13 cellular contexts compared by ENCODE assay signal in genomic region chr7:120441850-120442249, GRCh38.
DNase-seq lines count a peak whose midpoint lies in the region; ATAC-seq and TF ChIP-seq lines count a peak whose summit lies in the region.
"Had no signal": no experiment of that assay in that cellular context is flagged by ENCODE, and none has a peak within 500 bp of the region (broad histone marks: within the 10 kb centered on the region; RNA-seq: fewer than 3 reads in every experiment).

No MANE protein-coding gene starts in this region.

- H3K27ac ChIP-seq in left lung = no peak overlapping the region
- H3K27ac ChIP-seq: body of pancreas, sigmoid colon had no signal

- H3K36me3 ChIP-seq in left lung = no peaks in the 10 kb centered on the region
- H3K36me3 ChIP-seq: sigmoid colon had no signal

- intact Hi-C loops in left lung (cut with DNase I) = no loop called here

- H3K27me3 ChIP-seq in left lung = no peaks in the 10 kb centered on the region
- H3K27me3 ChIP-seq: body of pancreas, sigmoid colon had no signal

- H3K9me3 ChIP-seq in left lung = no peaks in the 10 kb centered on the region
- H3K9me3 ChIP-seq: body of pancreas, sigmoid colon had no signal

- H3K4me3 ChIP-seq in left lung = no peak overlapping the region
- H3K4me3 ChIP-seq: body of pancreas, sigmoid colon had no signal

- H3K4me1 ChIP-seq in left lung = no peaks in the 10 kb centered on the region
- H3K4me1 ChIP-seq: body of pancreas, sigmoid colon had no signal

- DNase-seq in stimulated activated CD4-positive, alpha-beta T cell treated with anti-CD3 and anti-CD28 coated beads, Interleukin-4, amount 100 ng/mL, for 4 hours = no peak
- DNase-seq in left lung = no peak
- DNase-seq in OCI-M1 (lab: John Stamatoyannopoulos, UW) = no peak
- DNase-seq in DMS114 treated with DMSO at 0.1 percent for 48 hours (lab: John Stamatoyannopoulos, UW; ENCODE audit: unreplicated experiment) = no peak
- DNase-seq: activated B cell treated with CpG ODN at 0.5 μM for 24 hours; activated T-cell treated with anti-CD3 and anti-CD28 coated beads, Interleukin-2, amount 50 U/mL, for 4 hours; body of pancreas; SIG-M5; sigmoid colon had no signal

- peak; percentile 89 for ATAC-seq in GM18861 (IDR thresholded peaks at IDR 0.05; ENCODE audit: unreplicated experiment)
- ATAC-seq in GM21447 (IDR thresholded peaks at IDR 0.05; ENCODE audit: unreplicated experiment) = peak; percentile 85
- peak; percentile 81 for ATAC-seq in HG02981 (IDR thresholded peaks at IDR 0.05; ENCODE audit: unreplicated experiment)
- peak; percentile 89 for ATAC-seq in HG03571 (IDR thresholded peaks at IDR 0.05; ENCODE audit: unreplicated experiment)
- no peak for ATAC-seq in left lung
- ATAC-seq: activated T-cell treated with anti-CD3 and anti-CD28 coated beads, Interleukin-2, amount 50 U/mL, for 4 hours; body of pancreas had no signal

- TF ChIP-seq CTCF in left lung (IDR thresholded peaks at IDR 0.05) = no peak
